23 cellular contexts compared by ENCODE assay signal in genomic region chr16:84874004-84874435, GRCh38. TPM values are rescaled to one million over a fixed set of nuclear protein-coding genes. Genes with fewer than 3 reads are reported as not detected.
A peak's percentile ranks its signal among the peaks of the same experiment; 100 is the strongest.
DNase-seq lines count a peak whose midpoint lies in the region; FAIRE-seq and TF ChIP-seq lines count a peak whose summit lies in the region.
"Had no signal": no experiment of that assay in that cellular context is flagged by ENCODE, and none has a peak within 500 bp of the region (broad histone marks: within the 10 kb centered on the region; RNA-seq: fewer than 3 reads in every experiment).

No MANE protein-coding gene starts in this region.

- peaks cover 19% of the 10 kb centered on the region for H3F3A ChIP-seq in smooth muscle cell (ENCODE audit: low read depth)

- TF ChIP-seq CTCF in hepatocyte (IDR thresholded peaks at IDR 0.05; ENCODE audit: poor library complexity) = no peak
- TF ChIP-seq CTCF in smooth muscle cell (IDR thresholded peaks at IDR 0.05; ENCODE audit: borderline replicate concordance, insufficient read depth, poor library complexity, severe bottlenecking) = no peak

- H3K4me3 ChIP-seq in hepatocyte = no peak overlapping the region
- no peak overlapping the region for H3K4me3 ChIP-seq in smooth muscle cell
- H3K4me3 ChIP-seq: right lobe of liver had no signal

- H3K4me2 ChIP-seq in hepatocyte = no peak overlapping the region
- no peak overlapping the region for H3K4me2 ChIP-seq in smooth muscle cell

- WGBS in hepatocyte (ENCODE audit: low lambda C conversion rate, missing lambda C conversion rate) = 67% methylated on average over 4 of the region's 4 CpGs
- WGBS in smooth muscle cell (ENCODE audit: low lambda C conversion rate) = 59% methylated on average over 4 of the region's 4 CpGs

- H3K36me3 ChIP-seq in hepatocyte (replicated peaks; ENCODE audit: insufficient read depth, low read depth) (no peaks in the 10 kb centered on the region), smooth muscle cell (ENCODE audit: low read depth) (peaks cover 3% of the 10 kb centered on the region)
- H3K36me3 ChIP-seq: right lobe of liver had no signal

- no peaks in the 10 kb centered on the region for H4K20me1 ChIP-seq in hepatocyte (ENCODE audit: insufficient read depth, poor library complexity, severe bottlenecking)
- H4K20me1 ChIP-seq in smooth muscle cell (ENCODE audit: low read depth) = no peaks in the 10 kb centered on the region

- H3K27ac ChIP-seq in hepatocyte (peak overlapping the region; percentile 64), smooth muscle cell (ENCODE audit: low read depth) (peak overlapping the region; percentile 63)
- H3K27ac ChIP-seq: parathyroid adenoma, right lobe of liver had no signal

- H3K9me2 ChIP-seq in hepatocyte (replicated peaks; ENCODE audit: insufficient read depth) = no peaks in the 10 kb centered on the region

- peak; percentile 82 for FAIRE-seq in RCC 7860 (lab: Jason Lieb, UNC)
- FAIRE-seq: H54, TTC549 had no signal

- H3K27me3 ChIP-seq in hepatocyte (no peaks in the 10 kb centered on the region), smooth muscle cell (ENCODE audit: low read depth) (no peaks in the 10 kb centered on the region)
- H3K27me3 ChIP-seq: right lobe of liver had no signal

- no peak overlapping the region for H2AFZ ChIP-seq in hepatocyte
- H2AFZ ChIP-seq in smooth muscle cell (ENCODE audit: low read depth) = no peak overlapping the region
- H2AFZ ChIP-seq: parathyroid adenoma had no signal

- H3K9me3 ChIP-seq in hepatocyte (ENCODE audit: low read depth) (no peaks in the 10 kb centered on the region), smooth muscle cell (replicated peaks; ENCODE audit: low read depth) (no peaks in the 10 kb centered on the region)
- H3K9me3 ChIP-seq: right lobe of liver had no signal

- DNase-seq in SIG-M5 treated with dmso at 0.1 percent for 504 hours (lab: John Stamatoyannopoulos, UW; ENCODE audit: unreplicated experiment) = peak; percentile 23
- no peak for DNase-seq in SIG-M5 (lab: John Stamatoyannopoulos, UW)
- DNase-seq in RCC 7860 (ENCODE audit: low spot score) = peak; percentile 75
- DNase-seq in hepatocyte (ENCODE audit: low spot score) = no peak
- no peak for DNase-seq in smooth muscle cell (lab: John Stamatoyannopoulos, UW; ENCODE audit: unreplicated experiment)
- DNase-seq in T1000 (lab: John Stamatoyannopoulos, UW) = no peak
- no peak for DNase-seq in medulla oblongata (ENCODE audit: extremely low spot score)
- DNase-seq in mesenteric fat pad (ENCODE audit: low spot score) = no peak
- DNase-seq: activated CD4-positive, alpha-beta memory T cell treated with anti-CD3 and anti-CD28 coated beads for 36 hours; CD8-positive, alpha-beta memory T cell; DMS153; GF-D8; kidney glomerular epithelial cell; midbrain; naive thymus-derived CD8-positive, alpha-beta T cell; NCI-H187 treated with DMSO at 0.1 percent for 48 hours; NCI-H2227 treated with DMSO at 0.1 percent for 48 hours; NCI-H748 treated with DMSO at 0.1 percent for 48 hours; right lobe of liver; T-cell had no signal

- H3K9ac ChIP-seq in smooth muscle cell (ENCODE audit: low read depth) = no peak overlapping the region
- H3K9ac ChIP-seq: parathyroid adenoma had no signal

- H3K79me2 ChIP-seq in hepatocyte = no peaks in the 10 kb centered on the region
- H3K79me2 ChIP-seq in smooth muscle cell (ENCODE audit: low read depth) = no peaks in the 10 kb centered on the region
- H3K79me2 ChIP-seq: parathyroid adenoma had no signal

- H3K4me1 ChIP-seq in hepatocyte (ENCODE audit: insufficient read depth) = no peaks in the 10 kb centered on the region
- no peaks in the 10 kb centered on the region for H3K4me1 ChIP-seq in smooth muscle cell (ENCODE audit: low read depth)
- H3K4me1 ChIP-seq: parathyroid adenoma, right lobe of liver had no signal

RNA-seq across cellular contexts. Expression of gene CRISPLD2, which starts 54.2 kb away (rescaled TPM):
- total RNA-seq in hepatocyte = 253 and 281 TPM in 2 replicates
- 284 and 315 TPM in 2 replicates for polyA plus RNA-seq in hepatocyte
- 63.1 and 104 TPM in 2 replicates for total RNA-seq in smooth muscle cell
- 79.7 and 105 TPM in 2 replicates for polyA plus RNA-seq in smooth muscle cell
- 256 TPM for total RNA-seq in mesenteric fat pad
- total RNA-seq: naive thymus-derived CD8-positive, alpha-beta T cell had no signal

Comparison
In these comparisons a context has a peak if more than half of its experiments do, and no peak if none do; other contexts are left out.
1. DNase-seq: peak in SIG-M5 treated with dmso at 0.1 percent for 504 hours (single experiment) and RCC 7860 (single experiment); none in SIG-M5 (single experiment), hepatocyte (single experiment), smooth muscle cell (single experiment), T1000 (single experiment), medulla oblongata (single experiment) and mesenteric fat pad (single experiment).